Comparison of ENCODE assay signal across 9 cellular contexts in the genomic region with DNA sequence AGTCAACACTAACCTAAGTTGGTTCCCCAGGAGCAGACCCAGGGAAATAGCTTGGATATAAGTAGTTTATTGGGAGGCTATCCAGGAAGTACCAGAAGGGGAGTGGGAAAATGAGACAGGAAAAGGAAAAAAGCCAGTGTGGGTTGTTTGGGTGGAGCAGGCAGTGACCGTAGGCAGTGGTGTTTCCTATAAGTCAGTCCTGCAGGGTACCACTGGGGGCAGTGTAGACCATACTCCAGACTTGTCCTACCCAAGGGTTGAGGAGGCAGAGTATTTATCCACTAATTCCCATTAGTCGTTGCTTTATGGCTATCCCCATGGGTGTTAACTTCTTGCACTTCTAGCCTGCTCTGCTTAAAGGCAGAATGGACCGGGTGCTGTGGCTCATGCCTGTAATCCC. TPM values are rescaled to one million over a fixed set of nuclear protein-coding genes. Genes with fewer than 3 reads are reported as not detected.
A peak's percentile ranks its signal among the peaks of the same experiment; 100 is the strongest.
DNase-seq lines count a peak whose midpoint lies in the region; ATAC-seq and TF ChIP-seq lines count a peak whose summit lies in the region.
"Had no signal": no experiment of that assay in that cellular context is flagged by ENCODE, and none has a peak within 500 bp of the region (broad histone marks: within the 10 kb centered on the region; RNA-seq: fewer than 3 reads in every experiment).

No MANE protein-coding gene starts in this region.

- no peaks in the 10 kb centered on the region for H3K4me1 Mint-ChIP-seq in activated naive CD8-positive, alpha-beta T cell treated with anti-CD3 and anti-CD28 coated beads for 36 hours

- POLR2A ChIA-PET in HEK293T (lab: Yijun Ruan, JAX), result no interaction called here

- H3K27me3 Mint-ChIP-seq in activated naive CD8-positive, alpha-beta T cell treated with anti-CD3 and anti-CD28 coated beads for 36 hours, result peaks cover 11% of the 10 kb centered on the region

- no peak overlapping the region for H3K27ac Mint-ChIP-seq in activated naive CD8-positive, alpha-beta T cell treated with anti-CD3 and anti-CD28 coated beads for 36 hours

- no peaks in the 10 kb centered on the region for H3K36me3 Mint-ChIP-seq in activated naive CD8-positive, alpha-beta T cell treated with anti-CD3 and anti-CD28 coated beads for 36 hours

- peak; percentile 83 for DNase-seq in D341Med (ENCODE audit: low spot score)
- DNase-seq in HEK293T (ENCODE audit: extremely low spot score), result peak; percentile 57
- DNase-seq in UCSD-AML1 (lab: John Stamatoyannopoulos, UW; ENCODE audit: unreplicated experiment), result peak; percentile 37
- DNase-seq in left lobe of liver (ENCODE audit: low spot score), result no peak
- no peak for DNase-seq in activated naive CD8-positive, alpha-beta T cell treated with anti-CD3 and anti-CD28 coated beads for 36 hours
- DNase-seq in stimulated activated naive CD8-positive, alpha-beta T cell treated with anti-CD3 and anti-CD28 coated beads, Interleukin-15, Interleukin-2, amounts not matched to agents 100 U/mL and 50 U/mL, for 24 hours, result no peak
- DNase-seq in Ammon's horn (ENCODE audit: low spot score), result no peak

- ATAC-seq in left lobe of liver (peak; percentile 61), HG03439 (IDR thresholded peaks at IDR 0.05; ENCODE audit: unreplicated experiment) (no peak)
- ATAC-seq in stimulated activated naive CD8-positive, alpha-beta T cell treated with anti-CD3 and anti-CD28 coated beads, Interleukin-15, Interleukin-2, amounts not matched to agents 100 U/mL and 50 U/mL, for 24 hours, result no peak

- H3K9me3 Mint-ChIP-seq in activated naive CD8-positive, alpha-beta T cell treated with anti-CD3 and anti-CD28 coated beads for 36 hours, result peaks cover 3% of the 10 kb centered on the region

- CTCF ChIA-PET in HEK293T (lab: Yijun Ruan, JAX), result no interaction called here

- no peak overlapping the region for H3K4me3 Mint-ChIP-seq in activated naive CD8-positive, alpha-beta T cell treated with anti-CD3 and anti-CD28 coated beads for 36 hours

TF ChIP-seq in HEK293T, 16 proteins besides CTCF, POLR2A, EP300 and RAD21:
- TF ChIP-seq ARNT (IDR thresholded peaks at IDR 0.05) (no peak), TARDBP (IDR thresholded peaks at IDR 0.05) (no peak), FOXK2 (IDR thresholded peaks at IDR 0.05) (no peak)

RNA-seq across cellular contexts. Expression of gene CCDC60, which starts 6.4 kb away (rescaled TPM):
- not detected for total RNA-seq in left lobe of liver
- not detected for total RNA-seq in activated naive CD8-positive, alpha-beta T cell treated with anti-CD3 and anti-CD28 coated beads for 36 hours
- total RNA-seq: tibial nerve had no signal

Comparison
In these comparisons a context has a peak if more than half of its experiments do, and no peak if none do; other contexts are left out.
1. DNase-seq: peak in D341Med (single experiment), HEK293T (single experiment) and UCSD-AML1 (single experiment); none in left lobe of liver (single experiment), activated naive CD8-positive, alpha-beta T cell treated with anti-CD3 and anti-CD28 coated beads for 36 hours (single experiment), stimulated activated naive CD8-positive, alpha-beta T cell treated with anti-CD3 and anti-CD28 coated beads, Interleukin-15, Interleukin-2, amounts not matched to agents 100 U/mL and 50 U/mL, for 24 hours (single experiment) and Ammon's horn (single experiment).